ENCODE assay signal across 8 cellular contexts in the genomic region with DNA sequence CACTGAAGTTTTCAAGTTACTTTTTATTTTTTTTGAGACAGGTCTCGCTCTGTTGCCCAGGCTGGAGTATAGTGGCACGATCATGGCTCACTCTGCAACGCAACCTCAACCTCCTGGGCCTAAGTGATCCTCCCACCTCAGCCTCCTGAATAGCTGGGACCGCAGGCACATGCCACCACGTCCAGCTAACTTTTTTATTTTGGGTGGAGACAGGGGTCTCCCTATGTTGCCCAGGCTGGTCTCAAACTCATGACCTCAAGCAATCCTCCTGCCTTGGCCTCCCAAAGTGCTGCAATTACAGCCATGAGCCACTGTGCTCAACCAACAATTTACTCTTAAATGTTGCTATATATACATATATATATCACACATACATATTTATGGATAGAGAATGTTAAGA. TPM values are rescaled to one million over a fixed set of nuclear protein-coding genes. Genes with fewer than 3 reads are reported as not detected.
A peak's percentile ranks its signal among the peaks of the same experiment; 100 is the strongest.
DNase-seq lines count a peak whose midpoint lies in the region; ATAC-seq, FAIRE-seq and TF ChIP-seq lines count a peak whose summit lies in the region.
"Had no signal": no experiment of that assay in that cellular context is flagged by ENCODE, and none has a peak within 500 bp of the region (broad histone marks: within the 10 kb centered on the region; RNA-seq: fewer than 3 reads in every experiment).

No MANE protein-coding gene starts in this region.

- peaks cover 15% of the 10 kb centered on the region for H3K4me1 ChIP-seq in HEK293 (ENCODE audit: control insufficient read depth, insufficient read depth, low read length)
- H3K4me1 ChIP-seq in kidney (ENCODE audit: control insufficient read depth in 1 of 2, insufficient read depth in 1 of 2, low read depth in 1 of 2, low read length in 2 of 2) = peaks cover 26 to 28% of the 10 kb centered on the region in 2 donors
- peaks cover 30 to 81% (median 61%) of the 10 kb centered on the region in 4 donors for H3K4me1 ChIP-seq in stomach

- no peak for TF ChIP-seq EP300 in stomach (IDR thresholded peaks at IDR 0.05)

- 82 to 91% (median 86%) methylated on average over 5 of the region's 5 CpGs for WGBS in stomach, 5 donors

- no peaks in the 10 kb centered on the region for H3K27me3 ChIP-seq in stomach

- TF ChIP-seq POLR2A in stomach (IDR thresholded peaks at IDR 0.05) = no peak

- no peak for DNase-seq in T-cell
- DNase-seq in kidney = no peak
- DNase-seq in stomach = no peak
- DNase-seq in NAMALWA (ENCODE audit: low spot score) = no peak
- DNase-seq in activated gamma-delta T cell treated with Interleukin-2 at 50 U/mL for 16 hours = no peak
- DNase-seq: effector CD8-positive, alpha-beta T cell had no signal

- no peak overlapping the region for H3K4me3 Mint-ChIP-seq in T-cell

- H3K36me3 Mint-ChIP-seq in T-cell = peaks cover 6% of the 10 kb centered on the region

- H3K4me3 ChIP-seq in HEK293 (ENCODE audit: low read depth, low read length) (no peak overlapping the region), kidney (ENCODE audit: low read length in 2 of 2) (no peak overlapping the region), stomach (no peak overlapping the region)

- no peaks in the 10 kb centered on the region for H3K27me3 Mint-ChIP-seq in T-cell

- POLR2A ChIA-PET in HEK293 (lab: Yijun Ruan, JAX) (no interaction called here), T-cell (lab: Charles Lee) (interaction anchor here in 1 of 2 donors (0.5 kb wide), 1 partner anchor 47 kb away, joined by 4 read pairs; no protein-coding TSS in a partner anchor)

- H3K9ac ChIP-seq in kidney (ENCODE audit: low read length in 2 of 2) = no peak overlapping the region

- H3K9me3 Mint-ChIP-seq in T-cell = peaks cover 0 to 4% (median 0%) of the 10 kb centered on the region in 3 donors

- H3K4me1 Mint-ChIP-seq in T-cell = peaks cover 36 to 66% (median 56%) of the 10 kb centered on the region in 3 donors

- peak overlapping the region; percentile 54 for H3K27ac ChIP-seq in HEK293 (ENCODE audit: extremely low read depth, low read depth, low read length)
- H3K27ac ChIP-seq in kidney (ENCODE audit: low read depth in 2 of 2, low read length in 2 of 2) = peak overlapping the region; percentile 71 to 95
- H3K27ac ChIP-seq in stomach = peak overlapping the region; percentile 88 to 93 (median 90)

- intact Hi-C loops in kidney (cut with DNase I) (no loop called here), stomach (cut with DNase I; ENCODE audit: low total_unique reads) (no loop called here)

- H3K36me3 ChIP-seq in HEK293 (ENCODE audit: control insufficient read depth in 2 of 2, insufficient read depth in 1 of 2, low read length in 2 of 2) (no peaks in the 10 kb centered on the region), kidney (ENCODE audit: control insufficient read depth in 1 of 2, insufficient read depth in 2 of 2, low read length in 2 of 2) (no peaks in the 10 kb centered on the region), stomach (no peaks in the 10 kb centered on the region)

- TF ChIP-seq CTCF in HEK293 (tag by site-specific recombination; IDR thresholded peaks at IDR 0.05) = no peak
- TF ChIP-seq CTCF in kidney (IDR thresholded peaks at IDR 0.05; ENCODE audit: borderline replicate concordance, extremely low read depth, insufficient read depth) = no peak
- no peak for TF ChIP-seq CTCF in stomach (IDR thresholded peaks at IDR 0.05)

- ATAC-seq in T-cell (replicated peaks in 1 of 4) (no peak), HG03175 (IDR thresholded peaks at IDR 0.05; ENCODE audit: unreplicated experiment) (no peak)

- H3K9me3 ChIP-seq in HEK293 (ENCODE audit: control insufficient read depth, insufficient read depth, low read depth, low read length) (no peaks in the 10 kb centered on the region), kidney (ENCODE audit: control insufficient read depth in 1 of 2, low read length in 2 of 2) (no peaks in the 10 kb centered on the region), stomach (no peaks in the 10 kb centered on the region)

- CTCF ChIA-PET in HEK293 (lab: Yijun Ruan, JAX) (interaction anchor here (0.6 to 2.5 kb wide), 2 partner anchors 12 kb away, joined by 3 to 9 read pairs; no protein-coding TSS in a partner anchor), T-cell (lab: Charles Lee) (interaction anchor here in 1 of 2 donors (0.7 to 1.5 kb wide), 2 partner anchors 12 to 329 kb away, joined by 4 to 14 read pairs; no protein-coding TSS in a partner anchor)

- H3K27ac Mint-ChIP-seq in T-cell = peak overlapping the region; percentile 76 to 99

- FAIRE-seq in kidney (lab: Jason Lieb, UNC) = no peak

TF ChIP-seq in HEK293, 187 proteins besides CTCF, POLR2A, EP300 and RAD21:
- TF ChIP-seq KLF8 (tag by site-specific recombination; IDR thresholded peaks at IDR 0.05) = no peak

RNA-seq across cellular contexts. Expression of gene LGALS3, which starts 27.4 kb away (rescaled TPM):
- 10 to 100 TPM in 4 of 5 donors, 1 to 10 TPM in 1; 4.1 to 57.7 (median 35.8) TPM for total RNA-seq in T-cell
- 235 TPM for total RNA-seq in kidney
- 241 TPM for polyA plus RNA-seq in kidney (ENCODE audit: insufficient read depth, low read depth, low replicate concordance)
- total RNA-seq in stomach = 100 to 1,000 TPM; 163 to 275 (median 222) TPM
- polyA plus RNA-seq in stomach = 100 to 1,000 TPM; 415 to 676 (median 423) TPM

RNA-seq across cellular contexts. Expression of gene MAPK1IP1L, which starts 50.3 kb away (rescaled TPM):
- total RNA-seq in T-cell = 100 to 1,000 TPM in 2 of 5 donors, 10 to 100 TPM in 3; 68.7 to 153 (median 73.4) TPM
- 101 TPM for total RNA-seq in kidney
- polyA plus RNA-seq in kidney (ENCODE audit: insufficient read depth, low read depth, low replicate concordance) = 43.3 TPM
- 10 to 100 TPM in 4 of 5 donors, 1 to 10 TPM in 1; 7.0 to 53.1 (median 29.9) TPM for total RNA-seq in stomach
- 10 to 100 TPM; 22.9 to 50.9 (median 27.2) TPM for polyA plus RNA-seq in stomach
